In the genomic region with DNA sequence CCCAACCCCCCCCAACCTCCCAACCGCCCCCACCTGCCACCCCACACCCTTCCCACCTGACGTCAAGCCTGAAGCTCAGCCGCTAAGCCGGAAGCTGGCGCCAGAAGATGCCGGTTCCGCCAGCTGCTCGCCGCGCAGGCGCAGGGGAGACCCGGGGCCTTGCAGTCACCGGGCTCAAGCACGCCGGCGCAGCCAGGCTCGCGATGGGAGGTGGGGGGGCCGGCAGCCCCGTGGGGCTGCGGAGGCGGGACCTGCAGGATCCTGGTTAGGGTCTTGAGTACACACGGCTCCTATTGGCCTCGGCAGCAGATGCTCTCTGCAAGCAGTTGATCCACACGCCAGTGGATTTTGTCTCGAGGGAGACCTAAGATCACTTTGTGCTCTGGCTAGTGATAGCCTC, we compare ENCODE assay signal across 8 cellular contexts. TPM values are rescaled to one million over a fixed set of nuclear protein-coding genes. Genes with fewer than 3 reads are reported as not detected.
DNase-seq lines count a peak whose midpoint lies in the region; ATAC-seq and TF ChIP-seq lines count a peak whose summit lies in the region.

A gene (minus strand): TSS at position 109 of the 400 bp plus-strand sequence. CDS start 4,268 bp downstream, outside the sequence.

- CTCF ChIA-PET in AG04450 (lab: Charles Lee), result no interaction called here

- H3K27ac Mint-ChIP-seq in immature natural killer cell, result peak within 1 kb of the TSS; percentile 68 to 95 (median 92)

- peaks cover 5 to 12% (median 11%) of the 10 kb centered on the region in 3 donors for H3K36me3 Mint-ChIP-seq in immature natural killer cell

- peak within 1 kb of the TSS; percentile 90 to 96 (median 94) for H3K4me3 Mint-ChIP-seq in immature natural killer cell

- H3K27me3 Mint-ChIP-seq in immature natural killer cell (ENCODE audit: low read depth in 3 of 3), result peaks cover 7 to 44% (median 31%) of the 10 kb centered on the region in 3 donors

- H3K9me3 Mint-ChIP-seq in immature natural killer cell, result peaks cover 0 to 5% (median 0%) of the 10 kb centered on the region in 6 donors

- TF ChIP-seq CTCF in AG04450 (IDR thresholded peaks at IDR 0.05; ENCODE audit: low read depth, low read length), result no peak
- no peak for TF ChIP-seq CTCF in WI38 (IDR thresholded peaks at IDR 0.05; ENCODE audit: low read depth, low read length)
- TF ChIP-seq CTCF in cardiac fibroblast (IDR thresholded peaks at IDR 0.05; ENCODE audit: low read depth, low read length), result no peak

- peak; percentile 62 for ATAC-seq in GM18907 (IDR thresholded peaks at IDR 0.05; ENCODE audit: unreplicated experiment)
- peak; percentile 49 for ATAC-seq in HG03139 (IDR thresholded peaks at IDR 0.05; ENCODE audit: unreplicated experiment)

- DNase-seq in AG04450 (ENCODE audit: low read depth, low spot score) (peak; percentile 84), NCI-H2227 (lab: John Stamatoyannopoulos, UW; ENCODE audit: unreplicated experiment) (peak; percentile 95), cardiac fibroblast (ENCODE audit: low read depth in 2 of 2) (peak; percentile 91 to 95), immature natural killer cell (peak; percentile 90 to 94 (median 94)), smooth muscle cell of the brain vasculature (ENCODE audit: low read depth, low spot score) (peak; percentile 77)

- H3K9me3 ChIP-seq in AG04450 (ENCODE audit: control insufficient read depth, insufficient read depth, low read length), result no peaks in the 10 kb centered on the region

- H3K4me3 ChIP-seq in AG04450 (ENCODE audit: low read depth, low read length) (peak within 1 kb of the TSS; percentile 74), WI38 (ENCODE audit: low read depth, low read length) (peak within 1 kb of the TSS; percentile 53), cardiac fibroblast (replicated peaks in 1 of 2; ENCODE audit: low read depth in 2 of 2, low read length in 2 of 2) (peak within 1 kb of the TSS; percentile 56 to 67)

- peaks cover 50 to 67% of the 10 kb centered on the region in 2 donors for H3K4me1 Mint-ChIP-seq in immature natural killer cell

- no peaks in the 10 kb centered on the region for H3K27me3 ChIP-seq in AG04450 (ENCODE audit: control insufficient read depth, insufficient read depth, low read length)

- POLR2A ChIA-PET in AG04450 (lab: Yijun Ruan, JAX), result no interaction called here

- no peak within 1 kb of the TSS for H3K27ac ChIP-seq in AG04450 (ENCODE audit: low read depth, low read length)

RNA-seq across cellular contexts. Expression of the gene that starts here (rescaled TPM):
- 7.5 and 10.4 TPM in 2 replicates for polyA plus RNA-seq in AG04450 (2011; rRNA removed)
- 2.5 and 5.0 TPM in 2 replicates for polyA minus RNA-seq in AG04450 (2011; rRNA and poly(A)+ RNA removed)
- 1 to 10 TPM; 2.0 to 3.8 (median 2.9) TPM for polyA plus RNA-seq in immature natural killer cell
